11 cellular contexts compared by ENCODE assay signal in the genomic region with DNA sequence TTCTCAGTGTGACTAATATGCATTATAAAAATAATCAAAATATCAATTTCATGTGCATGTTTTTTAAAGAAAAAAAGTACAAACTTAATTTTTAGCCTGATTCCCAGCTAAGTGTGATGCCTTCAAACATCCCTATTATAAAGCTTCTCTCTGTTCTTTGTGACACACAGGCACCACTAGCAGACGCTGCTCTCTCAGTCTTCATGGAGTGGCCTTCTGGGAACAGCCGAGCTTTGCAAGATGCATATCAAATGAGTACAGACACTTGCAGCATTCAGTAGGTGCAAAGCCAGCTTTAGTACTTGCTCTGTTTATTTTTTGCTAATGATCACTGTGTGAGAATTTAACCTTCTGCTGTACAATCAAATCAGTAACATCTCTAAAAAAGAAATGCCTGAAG.
DNase-seq lines count a peak whose midpoint lies in the region; ATAC-seq, FAIRE-seq and TF ChIP-seq lines count a peak whose summit lies in the region.
"Had no signal": no experiment of that assay in that cellular context is flagged by ENCODE, and none has a peak within 500 bp of the region (broad histone marks: within the 10 kb centered on the region; RNA-seq: fewer than 3 reads in every experiment).

No MANE protein-coding gene starts in this region.

- H3K36me3 ChIP-seq in BE2C (peaks cover 4% of the 10 kb centered on the region; the same call in 1 of the 2 replicates), astrocyte (ENCODE audit: insufficient read depth, low read length) (no peaks in the 10 kb centered on the region)
- H3K36me3 ChIP-seq: upper lobe of left lung had no signal

- H3K27ac Mint-ChIP-seq in astrocyte (ENCODE audit: unreplicated experiment) = no peak overlapping the region
- H3K27ac Mint-ChIP-seq: CD4-positive, alpha-beta memory T cell had no signal

- no peak overlapping the region for H3K27ac ChIP-seq in astrocyte (ENCODE audit: low read depth, low read length)
- H3K27ac ChIP-seq: upper lobe of left lung had no signal

- H3K27me3 Mint-ChIP-seq in astrocyte (ENCODE audit: low read depth, unreplicated experiment) = no peaks in the 10 kb centered on the region
- H3K27me3 Mint-ChIP-seq: CD4-positive, alpha-beta memory T cell had no signal

- H3K9me3 Mint-ChIP-seq in astrocyte (ENCODE audit: unreplicated experiment) = no peaks in the 10 kb centered on the region

- ATAC-seq in HG02870 (IDR thresholded peaks at IDR 0.05; ENCODE audit: unreplicated experiment) = no peak
- ATAC-seq in HG02571 (IDR thresholded peaks at IDR 0.05; ENCODE audit: unreplicated experiment) = no peak
- ATAC-seq in HG03139 (IDR thresholded peaks at IDR 0.05; ENCODE audit: unreplicated experiment) = no peak

- H3K4me3 ChIP-seq in BE2C (ENCODE audit: low read depth, low read length) (no peak overlapping the region), LNCaP clone FGC (ENCODE audit: low read depth, low read length) (no peak overlapping the region), astrocyte (ENCODE audit: insufficient read depth, low read depth, low read length) (no peak overlapping the region)
- H3K4me3 ChIP-seq: upper lobe of left lung had no signal

- TF ChIP-seq CTCF in BE2C (IDR thresholded peaks at IDR 0.05; ENCODE audit: low read depth, low read length) (peak; percentile 83), LNCaP clone FGC (IDR thresholded peaks at IDR 0.05; ENCODE audit: control insufficient read depth, extremely low read depth, insufficient read depth) (peak; percentile 25; the same call in 1 of the 2 replicates), astrocyte (IDR thresholded peaks at IDR 0.05; ENCODE audit: insufficient read depth, low read depth, low read length) (peak; percentile 18)

- H3K9ac ChIP-seq in astrocyte (ENCODE audit: low read length) = no peak overlapping the region

- FAIRE-seq in astrocyte (lab: Jason Lieb, UNC) = no peak

- H3K36me3 Mint-ChIP-seq in astrocyte (ENCODE audit: low read depth, unreplicated experiment) = no peaks in the 10 kb centered on the region
- H3K36me3 Mint-ChIP-seq: CD4-positive, alpha-beta memory T cell had no signal

- peaks cover 7% of the 10 kb centered on the region for H3K4me1 ChIP-seq in BE2C
- no peaks in the 10 kb centered on the region for H3K4me1 ChIP-seq in astrocyte (ENCODE audit: insufficient read depth, low read length)
- H3K4me1 ChIP-seq: upper lobe of left lung had no signal

- no peaks in the 10 kb centered on the region for H4K20me1 ChIP-seq in astrocyte (ENCODE audit: insufficient read depth, low read length)

- H3K79me2 ChIP-seq in astrocyte (ENCODE audit: insufficient read depth, low read length) = no peaks in the 10 kb centered on the region

- no peaks in the 10 kb centered on the region for H3K9me3 ChIP-seq in BE2C
- H3K9me3 ChIP-seq in astrocyte (ENCODE audit: insufficient read depth, low read depth, low read length) = no peaks in the 10 kb centered on the region
- H3K9me3 ChIP-seq: upper lobe of left lung had no signal

- H3K4me1 Mint-ChIP-seq in astrocyte (ENCODE audit: low read depth, unreplicated experiment) = peaks cover 3% of the 10 kb centered on the region
- H3K4me1 Mint-ChIP-seq: CD4-positive, alpha-beta memory T cell had no signal

- no peak overlapping the region for H3K4me3 Mint-ChIP-seq in astrocyte (ENCODE audit: unreplicated experiment)
- H3K4me3 Mint-ChIP-seq: CD4-positive, alpha-beta memory T cell had no signal

- no peak overlapping the region for H3K4me2 ChIP-seq in astrocyte (ENCODE audit: low read length)

- H3K27me3 ChIP-seq in BE2C (no peaks in the 10 kb centered on the region), astrocyte (ENCODE audit: insufficient read depth, low read length) (no peaks in the 10 kb centered on the region)
- H3K27me3 ChIP-seq: upper lobe of left lung had no signal

- no peak overlapping the region for H2AFZ ChIP-seq in astrocyte (ENCODE audit: low read depth, low read length)

- DNase-seq in BE2C (peak; percentile 59), LNCaP clone FGC (ENCODE audit: low read depth) (no peak), astrocyte (ENCODE audit: low read depth) (peak; percentile 13), iris pigment epithelial cell (ENCODE audit: low read depth) (peak; percentile 14), HuH-7 (ENCODE audit: low spot score) (no peak)
- DNase-seq: CD4-positive, alpha-beta memory T cell; mammary epithelial cell; upper lobe of left lung had no signal

Comparison
In these comparisons a context has a peak if more than half of its experiments do, and no peak if none do; other contexts are left out.
1. DNase-seq: peak in BE2C (single experiment), astrocyte (single experiment) and iris pigment epithelial cell (single experiment); none in LNCaP clone FGC (single experiment) and HuH-7 (single experiment).
2. CTCF ChIP-seq: peak in every context shown above with its lines; median percentile 83 in BE2C; 25 in LNCaP clone FGC; 18 in astrocyte.